In the genomic region with DNA sequence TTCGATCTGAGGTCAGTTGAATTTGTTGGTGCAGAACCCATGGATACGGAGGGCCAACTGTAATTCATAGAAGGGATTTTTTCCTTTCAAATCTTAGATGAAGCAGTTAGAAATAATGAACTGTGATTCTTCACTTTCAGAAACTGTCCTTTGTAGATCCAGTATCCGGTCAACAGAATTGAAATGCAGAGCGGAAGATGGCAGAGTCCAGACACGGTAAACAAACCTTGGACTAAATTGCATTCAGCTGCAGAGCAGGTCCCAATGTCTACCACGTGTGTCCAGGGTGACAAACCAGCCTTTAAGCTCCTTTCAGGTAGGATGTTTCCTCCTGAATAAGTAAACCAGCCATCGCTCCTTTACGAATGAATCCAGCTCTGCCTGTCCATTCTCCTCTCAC, we compare ENCODE assay signal across 1 cellular context.
TF ChIP-seq lines count a peak whose summit lies in the region.
"Not testable (repeated sequence)": the region's sequence is repeated elsewhere in the genome, so short reads cannot be mapped to it uniquely, and the experiment has no call there.

No MANE protein-coding gene starts in this region.

TF ChIP-seq in HepG2, 621 proteins besides CTCF, POLR2A, EP300 and RAD21 (continued from another document and continues in another):
- TF ChIP-seq FOXP4 (CRISPR knock-in tag; IDR thresholded peaks at IDR 0.05) (peak; percentile 84), NCOA2 (CRISPR knock-in tag; IDR thresholded peaks at IDR 0.05) (peak; percentile 60), MED1 (CRISPR knock-in tag; IDR thresholded peaks at IDR 0.05) (peak; percentile 92), ZMYM4 (CRISPR knock-in tag; IDR thresholded peaks at IDR 0.05) (peak; percentile 35; the same call in 1 of the 2 replicates), GATAD2A (CRISPR knock-in tag; IDR thresholded peaks at IDR 0.05) (peak; percentile 48), ZNF232 (CRISPR knock-in tag; IDR thresholded peaks at IDR 0.05; ENCODE audit: borderline replicate concordance) (peak; percentile 59; the same call in 1 of the 2 replicates), THAP11 (CRISPR knock-in tag; IDR thresholded peaks at IDR 0.05) (0 out of 2 replicates have a peak, but pooled peaks have one; percentile 21), GABPA (CRISPR knock-in tag; IDR thresholded peaks at IDR 0.05; ENCODE audit: low read depth) (peak; percentile 45), RXRB (CRISPR knock-in tag; IDR thresholded peaks at IDR 0.05; ENCODE audit: borderline replicate concordance) (peak; percentile 43; the same call in 1 of the 2 replicates), FOXO1 (CRISPR knock-in tag; IDR thresholded peaks at IDR 0.05) (peak; percentile 83; the same call in 1 of the 2 replicates), ZNF644 (CRISPR knock-in tag; IDR thresholded peaks at IDR 0.05; ENCODE audit: low read depth) (peak; percentile 42; the same call in 1 of the 2 replicates), AHDC1 (CRISPR knock-in tag; IDR thresholded peaks at IDR 0.05; ENCODE audit: borderline replicate concordance) (peak; percentile 66; the same call in 1 of the 2 replicates), IRF2 (CRISPR knock-in tag; IDR thresholded peaks at IDR 0.05) (peak; percentile 55; the same call in 1 of the 2 replicates), POGZ (CRISPR knock-in tag; IDR thresholded peaks at IDR 0.05) (peak; percentile 49; the same call in 1 of the 2 replicates), FOXP1 (CRISPR knock-in tag; IDR thresholded peaks at IDR 0.05) (peak; percentile 70), RARA (CRISPR knock-in tag; IDR thresholded peaks at IDR 0.05) (peak; percentile 55; the same call in 1 of the 2 replicates), HMG20A (CRISPR knock-in tag; IDR thresholded peaks at IDR 0.05; ENCODE audit: borderline replicate concordance) (peak; percentile 49; the same call in 1 of the 2 replicates), CEBPG (CRISPR knock-in tag; IDR thresholded peaks at IDR 0.05) (0 out of 2 replicates have a peak, but pooled peaks have one; percentile 24), SOX6 (CRISPR knock-in tag; IDR thresholded peaks at IDR 0.05) (peak; percentile 60), ERF (CRISPR knock-in tag; IDR thresholded peaks at IDR 0.05) (0 out of 2 replicates have a peak, but pooled peaks have one; percentile 41), HDAC2 (CRISPR knock-in tag; IDR thresholded peaks at IDR 0.05) (peak; percentile 51; the same call in 1 of the 2 replicates), SOX13 (CRISPR knock-in tag; conservative IDR thresholded peaks at IDR 0.05 in 1 of 2, IDR thresholded peaks at IDR 0.05 in 1 of 2) (peak in 1 of 2 experiments; percentile 63; a peak in 1 of 4 replicates), STAG1 (CRISPR knock-in tag; IDR thresholded peaks at IDR 0.05) (peak; percentile 11; the same call in 1 of the 2 replicates), SOX5 (CRISPR knock-in tag; IDR thresholded peaks at IDR 0.05; ENCODE audit: borderline replicate concordance) (peak; percentile 60; the same call in 1 of the 2 replicates), ISL2 (CRISPR knock-in tag; IDR thresholded peaks at IDR 0.05) (0 out of 2 replicates have a peak, but pooled peaks have one; percentile 25), ZSCAN9 (CRISPR knock-in tag; IDR thresholded peaks at IDR 0.05; ENCODE audit: borderline replicate concordance) (peak; percentile 57; the same call in 1 of the 2 replicates), NR2F6 (CRISPR knock-in tag; IDR thresholded peaks at IDR 0.05) (peak; percentile 42), HOMEZ (CRISPR knock-in tag; IDR thresholded peaks at IDR 0.05; ENCODE audit: low read depth) (peak; percentile 83; the same call in 1 of the 2 replicates), ZNF574 (CRISPR knock-in tag; IDR thresholded peaks at IDR 0.05) (peak; percentile 22; the same call in 1 of the 2 replicates), KDM6A (CRISPR knock-in tag; IDR thresholded peaks at IDR 0.05; ENCODE audit: low read depth) (peak; percentile 47; the same call in 1 of the 2 replicates), FOXA3 (CRISPR knock-in tag; IDR thresholded peaks at IDR 0.05) (peak; percentile 81), ETV5 (CRISPR knock-in tag; IDR thresholded peaks at IDR 0.05; ENCODE audit: borderline replicate concordance) (peak; percentile 92; the same call in 1 of the 2 replicates), MYC (CRISPR knock-in tag; IDR thresholded peaks at IDR 0.05; ENCODE audit: borderline replicate concordance) (0 out of 2 replicates have a peak, but pooled peaks have one; percentile 38), ELF3 (CRISPR knock-in tag; IDR thresholded peaks at IDR 0.05) (peak; percentile 70), MIXL1 (CRISPR knock-in tag; IDR thresholded peaks at IDR 0.05) (peak; percentile 70; the same call in 1 of the 2 replicates), TEAD3 (CRISPR knock-in tag; optimal IDR thresholded peaks at IDR 0.05; ENCODE audit: borderline replicate concordance) (peak; percentile 15)
- TF ChIP-seq, protein P1, sequence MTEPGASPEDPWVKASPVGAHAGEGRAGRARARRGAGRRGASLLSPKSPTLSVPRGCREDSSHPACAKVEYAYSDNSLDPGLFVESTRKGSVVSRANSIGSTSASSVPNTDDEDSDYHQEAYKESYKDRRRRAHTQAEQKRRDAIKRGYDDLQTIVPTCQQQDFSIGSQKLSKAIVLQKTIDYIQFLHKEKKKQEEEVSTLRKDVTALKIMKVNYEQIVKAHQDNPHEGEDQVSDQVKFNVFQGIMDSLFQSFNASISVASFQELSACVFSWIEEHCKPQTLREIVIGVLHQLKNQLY (CRISPR knock-in tag; IDR thresholded peaks at IDR 0.05): peak; percentile 88
- not testable (repeated sequence) for TF ChIP-seq GABPA (IDR thresholded peaks at IDR 0.05; ENCODE audit: low read depth, low read length); FOXP1 (IDR thresholded peaks at IDR 0.05); SOX6 (IDR thresholded peaks at IDR 0.05); SOX13 (IDR thresholded peaks at IDR 0.05); NR2F6 (IDR thresholded peaks at IDR 0.05)
- TF ChIP-seq, protein P2, sequence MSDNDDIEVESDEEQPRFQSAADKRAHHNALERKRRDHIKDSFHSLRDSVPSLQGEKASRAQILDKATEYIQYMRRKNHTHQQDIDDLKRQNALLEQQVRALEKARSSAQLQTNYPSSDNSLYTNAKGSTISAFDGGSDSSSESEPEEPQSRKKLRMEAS (IDR thresholded peaks at IDR 0.05): 0 out of 2 replicates have a peak, but pooled peaks have one; percentile 34
- TF ChIP-seq, protein P3, sequence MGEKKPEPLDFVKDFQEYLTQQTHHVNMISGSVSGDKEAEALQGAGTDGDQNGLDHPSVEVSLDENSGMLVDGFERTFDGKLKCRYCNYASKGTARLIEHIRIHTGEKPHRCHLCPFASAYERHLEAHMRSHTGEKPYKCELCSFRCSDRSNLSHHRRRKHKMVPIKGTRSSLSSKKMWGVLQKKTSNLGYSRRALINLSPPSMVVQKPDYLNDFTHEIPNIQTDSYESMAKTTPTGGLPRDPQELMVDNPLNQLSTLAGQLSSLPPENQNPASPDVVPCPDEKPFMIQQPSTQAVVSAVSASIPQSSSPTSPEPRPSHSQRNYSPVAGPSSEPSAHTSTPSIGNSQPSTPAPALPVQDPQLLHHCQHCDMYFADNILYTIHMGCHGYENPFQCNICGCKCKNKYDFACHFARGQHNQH (CRISPR knock-in tag; IDR thresholded peaks at IDR 0.05): 0 out of 2 replicates have a peak, but pooled peaks have one; percentile 34
